8 cellular contexts compared by ENCODE assay signal in genomic region chr2:71331581-71332412, GRCh38. TPM values are rescaled to one million over a fixed set of nuclear protein-coding genes. Genes with fewer than 3 reads are reported as not detected.
A peak's percentile ranks its signal among the peaks of the same experiment; 100 is the strongest.
DNase-seq lines count a peak whose midpoint lies in the region; ATAC-seq lines count a peak whose summit lies in the region.

TSS of gene ZNF638 (plus strand) at chr2:71331782. CDS start at chr2:71348955, 17,173 bp downstream.

- peak within 1 kb of the TSS; percentile 80 for H2BK5ac ChIP-seq in mesenchymal stem cell (ENCODE audit: low read depth, low read length, poor library complexity, severe bottlenecking)

- peaks cover 0 to 3% of the 10 kb centered on the region in 2 experiments for H3K36me3 ChIP-seq in mesenchymal stem cell (ENCODE audit: control insufficient read depth in 1 of 2, insufficient read depth in 2 of 2, low read depth in 1 of 2, low read length in 2 of 2)

- H3K36me3 Mint-ChIP-seq in effector memory CD8-positive, alpha-beta T cell (ENCODE audit: insufficient read depth) = peaks cover 32% of the 10 kb centered on the region

- WGBS in mesenchymal stem cell = under 1% methylated on average over 62 of the region's 81 CpGs

- peak within 1 kb of the TSS; percentile 48 for H3K4me2 ChIP-seq in mesenchymal stem cell (ENCODE audit: low read length, poor library complexity, severe bottlenecking)

- peaks cover 22 to 41% of the 10 kb centered on the region in 2 donors for H3K4me1 Mint-ChIP-seq in effector memory CD8-positive, alpha-beta T cell (ENCODE audit: low read depth in 2 of 2)

- peak within 1 kb of the TSS in 1 of 2 experiments; percentile 23 for H2BK12ac ChIP-seq in mesenchymal stem cell (ENCODE audit: low read length in 2 of 2)

- H3K27ac ChIP-seq in mesenchymal stem cell (ENCODE audit: low read length, poor library complexity, severe bottlenecking) = peak within 1 kb of the TSS; percentile 62

- H3K18ac ChIP-seq in mesenchymal stem cell (ENCODE audit: low read depth in 1 of 2, low read length in 2 of 2) = peak within 1 kb of the TSS; percentile 93 to 95

- H3K27me3 ChIP-seq in mesenchymal stem cell (ENCODE audit: control insufficient read depth in 1 of 2, insufficient read depth in 1 of 2, low read length in 2 of 2) = no peaks in the 10 kb centered on the region

- peak; percentile 95 for ATAC-seq in GM19467 (IDR thresholded peaks at IDR 0.05; ENCODE audit: unreplicated experiment)
- ATAC-seq in effector memory CD8-positive, alpha-beta T cell (replicated peaks) = peak; percentile 92

- H3K23ac ChIP-seq in mesenchymal stem cell (ENCODE audit: low read length in 2 of 2) = peak within 1 kb of the TSS in 1 of 2 experiments; percentile 85

- DNase-seq in COLO668 (lab: John Stamatoyannopoulos, UW; ENCODE audit: unreplicated experiment) = peak; percentile 96
- peak; percentile 56 for DNase-seq in HS-27A (ENCODE audit: low read depth)
- DNase-seq in NK-92 treated with Interleukin-12 subunit alpha and Interleukin-12 subunit beta, amount 100 ng/mL, for 24 hours (lab: John Stamatoyannopoulos, UW) = peak; percentile 86
- peak; percentile 86 to 90 (median 88) for DNase-seq in effector memory CD8-positive, alpha-beta T cell
- DNase-seq in mesenchymal stem cell = peak; percentile 93
- DNase-seq in stimulated activated CD8-positive, alpha-beta memory T cell treated with anti-CD3 and anti-CD28 coated beads, Interleukin-12 subunit alpha, Interleukin-12 subunit beta, amount 100 ng/mL, for 4 hours (ENCODE audit: low read depth) = peak; percentile 85

- H3K27me3 Mint-ChIP-seq in effector memory CD8-positive, alpha-beta T cell = peaks cover 0 to 8% of the 10 kb centered on the region in 2 donors

- no peak within 1 kb of the TSS for H2AK5ac ChIP-seq in mesenchymal stem cell (ENCODE audit: low read length, severe bottlenecking)

- H3K79me1 ChIP-seq in mesenchymal stem cell (replicated peaks; ENCODE audit: low read length, poor library complexity, severe bottlenecking) = no peaks in the 10 kb centered on the region

- H3K9me3 Mint-ChIP-seq in effector memory CD8-positive, alpha-beta T cell = no peaks in the 10 kb centered on the region

- peaks cover 4% of the 10 kb centered on the region for H3K9me3 ChIP-seq in mesenchymal stem cell (ENCODE audit: control insufficient read depth, low read length)

- H4K8ac ChIP-seq in mesenchymal stem cell (ENCODE audit: low read length) = peak within 1 kb of the TSS; percentile 93

- H3K4me1 ChIP-seq in mesenchymal stem cell (ENCODE audit: control insufficient read depth, insufficient read depth, low read depth, low read length) = peaks cover 4% of the 10 kb centered on the region

- CTCF ChIA-PET in activated CD8-positive, alpha-beta memory T cell treated with anti-CD3 and anti-CD28 coated beads for 36 hours (lab: Charles Lee) = interaction anchor here (0.5 to 2.0 kb wide), 15 partner anchors 9 to 260 kb away, joined by 3 to 5 read pairs (median 3); partner anchors contain the start of gene PAIP2B

- H3K9ac ChIP-seq in mesenchymal stem cell (ENCODE audit: low read length) = peak within 1 kb of the TSS; percentile 99

- POLR2A ChIA-PET in activated CD8-positive, alpha-beta memory T cell treated with anti-CD3 and anti-CD28 coated beads for 36 hours (lab: Charles Lee) = interaction anchor here (0.5 to 0.6 kb wide), 5 partner anchors 11 to 263 kb away, joined by 3 to 5 read pairs (median 3); partner anchors contain the start of gene NAGK

- peak within 1 kb of the TSS; percentile 93 to 100 for H3K4me3 Mint-ChIP-seq in effector memory CD8-positive, alpha-beta T cell

- peak within 1 kb of the TSS; percentile 98 to 99 for H3K27ac Mint-ChIP-seq in effector memory CD8-positive, alpha-beta T cell

- H3K4me3 ChIP-seq in mesenchymal stem cell (ENCODE audit: insufficient read depth in 1 of 2, low read depth in 1 of 2, low read length in 2 of 2) = peak within 1 kb of the TSS; percentile 96 to 97

- H3K14ac ChIP-seq in mesenchymal stem cell (ENCODE audit: low read length in 2 of 2) = peak within 1 kb of the TSS; percentile 87 to 93

- H4K91ac ChIP-seq in mesenchymal stem cell (ENCODE audit: low read length) = peak within 1 kb of the TSS; percentile 99

- peak within 1 kb of the TSS; percentile 52 to 98 for H3K4ac ChIP-seq in mesenchymal stem cell (ENCODE audit: low read depth in 1 of 2, low read length in 2 of 2)

- peak within 1 kb of the TSS; percentile 81 for H2BK120ac ChIP-seq in mesenchymal stem cell (ENCODE audit: low read depth, low read length)

- H2BK15ac ChIP-seq in mesenchymal stem cell (ENCODE audit: low read depth, poor library complexity, severe bottlenecking) = peak within 1 kb of the TSS; percentile 73

- no peak within 1 kb of the TSS for H2AFZ ChIP-seq in mesenchymal stem cell (ENCODE audit: low read depth, low read length)

RNA-seq across cellular contexts. Expression of gene ZNF638, which starts in this region (rescaled TPM):
- 10 to 100 TPM; 75.8 to 76.0 TPM for total RNA-seq in activated CD8-positive, alpha-beta memory T cell treated with anti-CD3 and anti-CD28 coated beads for 36 hours
- 52.8 TPM for polyA plus RNA-seq in mesenchymal stem cell (2013, experiment 1 of 2)
- polyA plus RNA-seq in mesenchymal stem cell (2013, experiment 2 of 2) = 51.0 TPM

Comparison
In these comparisons a context has a peak if more than half of its experiments do, and no peak if none do; other contexts are left out.
1. Peak in every context shown above with its lines: DNase-seq, ATAC-seq, H3K4me3 ChIP-seq and H3K27ac ChIP-seq.